In the genomic region with DNA sequence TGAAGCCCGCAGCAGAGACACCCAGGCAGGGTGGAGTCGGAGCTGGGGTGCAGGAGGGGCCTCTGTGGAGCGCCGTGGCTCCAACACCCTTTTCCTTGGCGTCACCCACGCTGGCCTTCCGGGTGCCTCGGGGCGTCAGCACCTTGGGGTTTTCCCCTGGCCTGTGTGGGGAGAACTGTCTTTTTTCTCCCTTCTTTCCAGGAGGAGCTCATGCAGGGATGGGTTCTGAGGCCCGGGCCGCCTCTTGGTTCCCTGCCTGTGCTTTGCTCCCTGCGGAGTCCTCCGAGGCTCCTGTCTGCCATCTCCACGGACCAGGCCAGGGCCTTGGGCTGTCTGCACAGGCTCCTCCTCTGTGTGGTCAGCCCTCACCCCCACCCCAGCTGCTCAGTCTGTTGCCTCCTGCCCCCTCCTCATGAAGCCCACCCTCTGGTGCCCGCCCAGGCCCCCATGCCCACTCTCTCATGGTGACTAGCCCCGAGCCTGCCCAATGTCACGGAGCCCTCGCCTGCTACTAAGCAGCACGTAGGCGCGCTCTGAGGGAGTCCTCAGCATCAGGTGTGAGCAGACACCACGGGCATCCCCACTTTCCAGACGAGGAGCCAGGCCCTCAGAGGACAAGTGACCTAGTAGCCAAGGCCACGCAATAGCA, we compare ENCODE assay signal across 19 cellular contexts. TPM values are rescaled to one million over a fixed set of nuclear protein-coding genes. Genes with fewer than 3 reads are reported as not detected.
A peak's percentile ranks its signal among the peaks of the same experiment; 100 is the strongest.
DNase-seq lines count a peak whose midpoint lies in the region; ATAC-seq, FAIRE-seq and TF ChIP-seq lines count a peak whose summit lies in the region.
"Had no signal": no experiment of that assay in that cellular context is flagged by ENCODE, and none has a peak within 500 bp of the region (broad histone marks: within the 10 kb centered on the region; RNA-seq: fewer than 3 reads in every experiment).

No MANE protein-coding gene starts in this region.

- no peaks in the 10 kb centered on the region for H3K79me1 ChIP-seq in H1 (ENCODE audit: low read depth, low read length)

- H3K36me3 ChIP-seq in H1 (ENCODE audit: control insufficient read depth in 2 of 4, insufficient read depth in 4 of 4, low read length in 3 of 4) (peaks cover 0 to 5% (median 0%) of the 10 kb centered on the region in 4 experiments; a peak in 4 of 8 replicates), kidney (ENCODE audit: control insufficient read depth in 1 of 2, insufficient read depth in 2 of 2, low read length in 2 of 2) (no peaks in the 10 kb centered on the region)

- DNase-seq in left ventricle myocardium superior (peak; percentile 20), left cardiac atrium (no peak), H1 (ENCODE audit: low read depth in 1 of 2, low spot score in 2 of 2) (no peak), kidney (peak; percentile 66), NCI-H2196 treated with DMSO at 0.1 percent for 48 hours (lab: John Stamatoyannopoulos, UW; ENCODE audit: unreplicated experiment) (no peak), NCI-H446 (lab: John Stamatoyannopoulos, UW) (no peak)
- DNase-seq in activated CD4-positive, alpha-beta memory T cell treated with anti-CD3 and anti-CD28 coated beads for 36 hours = no peak
- DNase-seq: DMS79 treated with DMSO at 0.1 percent for 48 hours, HFFc6, KBM-7, MV-4-11, NCI-H1694 treated with DMSO at 0.1 percent for 48 hours, NCI-H2227 treated with DMSO at 0.1 percent for 48 hours, NCI-H524, NCI-H82, OCI-M1, SIG-M5 had no signal

- no peak overlapping the region for H2BK12ac ChIP-seq in H1 (ENCODE audit: low read depth, low read length)

- H3K27me3 ChIP-seq in H1 (replicated peaks in 1 of 4; ENCODE audit: control insufficient read depth in 3 of 4, extremely low read depth in 1 of 4, insufficient read depth in 3 of 4, low read length in 3 of 4) = no peaks in the 10 kb centered on the region

- intact Hi-C loops in left ventricle myocardium superior (cut with micrococcal nuclease) (no loop called here), left cardiac atrium (cut with DNase I) (no loop called here), kidney (cut with DNase I) (no loop called here)
- intact Hi-C loops in activated CD4-positive, alpha-beta memory T cell treated with anti-CD3 and anti-CD28 coated beads for 36 hours (cut with micrococcal nuclease) = no loop called here

- H3K4ac ChIP-seq in H1 (replicated peaks; ENCODE audit: insufficient read length, low read depth, low read length) = no peak overlapping the region

- H3K79me2 ChIP-seq in H1 (ENCODE audit: control insufficient read depth in 1 of 2, insufficient read depth in 2 of 2, low read length in 2 of 2) = no peaks in the 10 kb centered on the region; a peak in 1 of 4 replicates

- H3K4me3 ChIP-seq in H1 (ENCODE audit: extremely low read depth in 1 of 4, insufficient read depth in 2 of 4, low read depth in 3 of 4, low read length in 4 of 4) = no peak overlapping the region
- H3K4me3 ChIP-seq in kidney (ENCODE audit: low read length in 2 of 2) = no peak overlapping the region
- H3K4me3 ChIP-seq: A549 had no signal

- H3K23ac ChIP-seq in H1 (ENCODE audit: insufficient read length) = no peak overlapping the region

- ATAC-seq in left ventricle myocardium superior (no peak), left cardiac atrium (no peak)
- ATAC-seq: A549 had no signal

- no peak overlapping the region for H3K9ac ChIP-seq in H1 (replicated peaks in 1 of 4; ENCODE audit: extremely low read depth in 1 of 4, low read depth in 3 of 4, low read length in 3 of 4)
- H3K9ac ChIP-seq in kidney (ENCODE audit: low read length in 2 of 2) = no peak overlapping the region

- no peak for TF ChIP-seq RAD21 in H1 (IDR thresholded peaks at IDR 0.05 in 1 of 2, conservative IDR thresholded peaks at IDR 0.05 in 1 of 2; ENCODE audit: low read depth in 2 of 2, low read length in 2 of 2)

- H3K27me3 Mint-ChIP-seq in activated CD4-positive, alpha-beta memory T cell treated with anti-CD3 and anti-CD28 coated beads for 36 hours = no peaks in the 10 kb centered on the region

- CTCF ChIA-PET in H1 (lab: Charles Lee; ENCODE audit: partially characterized antibody) = interaction anchor here (0.6 to 2.6 kb wide), 7 partner anchors 11 to 166 kb away, joined by 3 to 21 read pairs (median 4); no protein-coding TSS in a partner anchor
- CTCF ChIA-PET in activated CD4-positive, alpha-beta memory T cell treated with anti-CD3 and anti-CD28 coated beads for 36 hours (lab: Charles Lee) = no interaction called here

- H2BK20ac ChIP-seq in H1 (ENCODE audit: low read length) = no peak overlapping the region

- H4K5ac ChIP-seq in H1 (ENCODE audit: insufficient read length, low read depth, low read length) = no peak overlapping the region

- H3K36me3 Mint-ChIP-seq in activated CD4-positive, alpha-beta memory T cell treated with anti-CD3 and anti-CD28 coated beads for 36 hours = peaks cover 2% of the 10 kb centered on the region

- peaks cover 8% of the 10 kb centered on the region; the same call in 1 of the 2 replicates for H3K23me2 ChIP-seq in H1 (ENCODE audit: low read depth, low read length)

- H3K9me3 Mint-ChIP-seq in activated CD4-positive, alpha-beta memory T cell treated with anti-CD3 and anti-CD28 coated beads for 36 hours = no peaks in the 10 kb centered on the region
- H3K9me3 Mint-ChIP-seq: HFFc6 had no signal

- H4K8ac ChIP-seq in H1 (ENCODE audit: extremely low read depth, insufficient read depth, low read length) = peak overlapping the region; percentile 87; the same call in 1 of the 2 replicates

- no peak overlapping the region for H3K56ac ChIP-seq in H1 (replicated peaks; ENCODE audit: insufficient read length, low read depth, low read length)

- H4K20me1 ChIP-seq in H1 (replicated peaks in 1 of 2; ENCODE audit: control insufficient read depth in 1 of 2, insufficient read depth in 2 of 2, low read length in 2 of 2) = peaks cover 0 to 9% of the 10 kb centered on the region in 2 experiments

- no peak for TF ChIP-seq CTCF in H1 (IDR thresholded peaks at IDR 0.05; ENCODE audit: control extremely low read depth in 1 of 3, insufficient read depth in 1 of 3, low read depth in 1 of 3, low read length in 3 of 3)
- no peak for TF ChIP-seq CTCF in kidney (IDR thresholded peaks at IDR 0.05; ENCODE audit: borderline replicate concordance, extremely low read depth, insufficient read depth)

- no peak for TF ChIP-seq POLR2A in H1 (IDR thresholded peaks at IDR 0.05; ENCODE audit: control extremely low read depth in 1 of 2, low read depth in 2 of 2, low read length in 2 of 2)

- POLR2A ChIA-PET in H1 (lab: Charles Lee; ENCODE audit: partially characterized antibody) = no interaction called here
- POLR2A ChIA-PET in activated CD4-positive, alpha-beta memory T cell treated with anti-CD3 and anti-CD28 coated beads for 36 hours (lab: Charles Lee) = no interaction called here

- no peak overlapping the region for H2AFZ ChIP-seq in H1 (ENCODE audit: low read length)

- H3K27ac Mint-ChIP-seq in activated CD4-positive, alpha-beta memory T cell treated with anti-CD3 and anti-CD28 coated beads for 36 hours = no peak overlapping the region
- H3K27ac Mint-ChIP-seq: HFFc6 had no signal

- H3K4me1 ChIP-seq in H1 (replicated peaks in 1 of 4; ENCODE audit: control insufficient read depth in 3 of 4, insufficient read depth in 4 of 4, low read length in 3 of 4) (peaks cover 0 to 11% (median 4%) of the 10 kb centered on the region in 4 experiments; a peak in 5 of 7 replicates), kidney (ENCODE audit: control insufficient read depth in 1 of 2, insufficient read depth in 1 of 2, low read depth in 1 of 2, low read length in 2 of 2) (peaks cover 10% of the 10 kb centered on the region in 2 donors)

- H3K27ac ChIP-seq in H1 (ENCODE audit: low read depth, low read length) (no peak overlapping the region), kidney (ENCODE audit: low read depth in 2 of 2, low read length in 2 of 2) (no peak overlapping the region)
- H3K27ac ChIP-seq: A549, C4-2B had no signal

- 96% methylated on average over 19 of the region's 24 CpGs; no CpG with 5 or more reads in 1 of the 2 experiments for WGBS in H1 (ENCODE audit: extremely low coverage in 1 of 2, insufficient coverage in 1 of 2, insufficient read length in 1 of 2, insufficient replicate concordance in 2 of 2, low coverage in 1 of 2, low lambda C conversion rate in 2 of 2, missing lambda C conversion rate in 1 of 2), 2 experiments

- peaks cover 20% of the 10 kb centered on the region for H3K4me1 Mint-ChIP-seq in activated CD4-positive, alpha-beta memory T cell treated with anti-CD3 and anti-CD28 coated beads for 36 hours (ENCODE audit: low read depth)

- no peak overlapping the region for H2BK120ac ChIP-seq in H1 (replicated peaks; ENCODE audit: low read depth, low read length)

- H3K9me3 ChIP-seq in H1 (ENCODE audit: insufficient read depth in 2 of 2, low read depth in 1 of 2, low read length in 1 of 2) = no peaks in the 10 kb centered on the region
- H3K9me3 ChIP-seq in kidney (ENCODE audit: control insufficient read depth in 1 of 2, low read length in 2 of 2) = no peaks in the 10 kb centered on the region
- H3K9me3 ChIP-seq: A549 had no signal

- H3K4me2 ChIP-seq in H1 (ENCODE audit: insufficient read depth in 1 of 2, low read depth in 2 of 2, low read length in 2 of 2) = no peak overlapping the region
- H3K4me2 ChIP-seq: A549 had no signal

- no peak overlapping the region for H2AK5ac ChIP-seq in H1 (ENCODE audit: low read depth, low read length)

- no peak overlapping the region for H2BK5ac ChIP-seq in H1 (ENCODE audit: low read depth, low read length)

- no peak overlapping the region for H3K4me3 Mint-ChIP-seq in activated CD4-positive, alpha-beta memory T cell treated with anti-CD3 and anti-CD28 coated beads for 36 hours
- H3K4me3 Mint-ChIP-seq: HFFc6 had no signal

- TF ChIP-seq EP300 in H1 (IDR thresholded peaks at IDR 0.05; ENCODE audit: borderline replicate concordance in 1 of 2, low read depth in 2 of 2, low read length in 2 of 2) = no peak

- FAIRE-seq in H1 (lab: Jason Lieb, UNC) (no peak), kidney (lab: Jason Lieb, UNC) (no peak)
- FAIRE-seq: A549 had no signal

- no peak overlapping the region for H3K14ac ChIP-seq in H1 (ENCODE audit: insufficient read length)

- no peak overlapping the region for H3K18ac ChIP-seq in H1 (ENCODE audit: extremely low read depth, low read length)

- no peak overlapping the region for H2BK15ac ChIP-seq in H1 (ENCODE audit: low read length)

- H4K91ac ChIP-seq in H1 (replicated peaks; ENCODE audit: insufficient read length, low read length) = no peak overlapping the region

RNA-seq across cellular contexts. Expression of a gene that starts 5.0 kb away (rescaled TPM):
- total RNA-seq in left ventricle myocardium superior (9.3 TPM), left cardiac atrium (10 to 100 TPM; 11.2 to 11.7 TPM), kidney (14.5 TPM)
- 50.2 and 50.3 TPM in 2 replicates for total RNA-seq in H1 (2021; fragmentation: NEBNext Ultra II Directional; extraction: Animal tissue kit (Norgen Biotek cat#: 25700))
- polyA plus RNA-seq in H1 (2011; rRNA removed) (60.4 and 88.4 TPM in 2 replicates), kidney (ENCODE audit: insufficient read depth, low read depth, low replicate concordance) (13.9 TPM)
- 55.3 TPM for polyA plus RNA-seq in H1 (2011; cell fraction: cytosol; rRNA removed)
- polyA plus RNA-seq in H1 (2011; cell fraction: nucleus; rRNA removed) = 166 TPM
- polyA plus RNA-seq in H1 (2012, experiment 1 of 2) = 25.0 to 47.4 TPM (median 43.4 TPM) in 4 replicates
- 48.3 TPM for polyA plus RNA-seq in H1 (2012, experiment 2 of 2)
- polyA plus RNA-seq in H1 (2013, experiment 1 of 2) = 31.0 TPM
- polyA plus RNA-seq in H1 (2013, experiment 2 of 2) = 28.8 TPM
- polyA minus RNA-seq in H1 (2011; rRNA and poly(A)+ RNA removed) = 31.8 and 43.0 TPM in 2 replicates
- 29.9 TPM for polyA minus RNA-seq in H1 (2011; cell fraction: cytosol; rRNA and poly(A)+ RNA removed)
- 42.7 TPM for polyA minus RNA-seq in H1 (2011; cell fraction: nucleus; rRNA and poly(A)+ RNA removed)
- total RNA-seq in activated CD4-positive, alpha-beta memory T cell treated with anti-CD3 and anti-CD28 coated beads for 36 hours = 10 to 100 TPM; 30.6 to 31.6 TPM

RNA-seq across cellular contexts. Expression of a gene that starts 45.9 kb away (rescaled TPM):
- not detected for total RNA-seq in left ventricle myocardium superior
- total RNA-seq in left cardiac atrium = not detected
- not detected in 2 replicates for total RNA-seq in H1 (2021; fragmentation: NEBNext Ultra II Directional; extraction: Animal tissue kit (Norgen Biotek cat#: 25700))
- 0.13 and 0.14 TPM in 2 replicates for polyA plus RNA-seq in H1 (2011; rRNA removed)
- 0.16 TPM for polyA plus RNA-seq in H1 (2011; cell fraction: cytosol; rRNA removed)
- polyA plus RNA-seq in H1 (2011; cell fraction: nucleus; rRNA removed) = 0.27 TPM
- 0.23 to 0.48 TPM (median 0.27 TPM) in 3 of 4 replicates, not detected in the other for polyA plus RNA-seq in H1 (2012, experiment 1 of 2)
- not detected for polyA plus RNA-seq in H1 (2012, experiment 2 of 2)
- 0.06 TPM for polyA plus RNA-seq in H1 (2013, experiment 1 of 2)
- 0.04 TPM for polyA plus RNA-seq in H1 (2013, experiment 2 of 2)
- polyA minus RNA-seq in H1 (2011; rRNA and poly(A)+ RNA removed) = 0.09 TPM in 1 of 2 replicates, not detected in the other
- polyA minus RNA-seq in H1 (2011; cell fraction: cytosol; rRNA and poly(A)+ RNA removed) = not detected
- polyA minus RNA-seq in H1 (2011; cell fraction: nucleus; rRNA and poly(A)+ RNA removed) = not detected
- total RNA-seq in kidney = 3.2 TPM
- polyA plus RNA-seq in kidney (ENCODE audit: insufficient read depth, low read depth, low replicate concordance) = 1.8 TPM
- not detected for total RNA-seq in activated CD4-positive, alpha-beta memory T cell treated with anti-CD3 and anti-CD28 coated beads for 36 hours
- total RNA-seq: HFFc6 had no signal

Comparison
In these comparisons a context has a peak if more than half of its experiments do, and no peak if none do; other contexts are left out.
1. DNase-seq: peak in left ventricle myocardium superior (single experiment) and kidney (single experiment); none in left cardiac atrium (single experiment), H1 (0 of 2), activated CD4-positive, alpha-beta memory T cell treated with anti-CD3 and anti-CD28 coated beads for 36 hours (single experiment), NCI-H2196 treated with DMSO at 0.1 percent for 48 hours (single experiment) and NCI-H446 (0 of 2).